18 cellular contexts compared by ENCODE assay signal in genomic region chr6:106390088-106390487, GRCh38. TPM values are rescaled to one million over a fixed set of nuclear protein-coding genes. Genes with fewer than 3 reads are reported as not detected.
DNase-seq lines count a peak whose midpoint lies in the region; ATAC-seq and TF ChIP-seq lines count a peak whose summit lies in the region.
"Had no signal": no experiment of that assay in that cellular context is flagged by ENCODE, and none has a peak within 500 bp of the region (broad histone marks: within the 10 kb centered on the region; RNA-seq: fewer than 3 reads in every experiment).

No MANE protein-coding gene starts in this region.

- peak overlapping the region; percentile 97 for H3K27ac Mint-ChIP-seq in Calu3 (ENCODE audit: unreplicated experiment)
- H3K27ac Mint-ChIP-seq in activated CD8-positive, alpha-beta T cell treated with anti-CD3 and anti-CD28 coated beads, Interleukin-2, amount 10 ng/mL, durations not matched to agents 7 days and 5 days, result no peak overlapping the region
- H3K27ac Mint-ChIP-seq: H9 had no signal

- no TSS peak for BruUV-seq in Calu3 (replicated peaks; lab: Mats Ljungman, UMichigan)

- no peak overlapping the region for H3K4me3 Mint-ChIP-seq in Calu3 (ENCODE audit: low read depth, unreplicated experiment)
- H3K4me3 Mint-ChIP-seq in activated CD8-positive, alpha-beta T cell treated with anti-CD3 and anti-CD28 coated beads, Interleukin-2, amount 10 ng/mL, durations not matched to agents 7 days and 5 days, result no peak overlapping the region
- H3K4me3 Mint-ChIP-seq: H9 had no signal

- H3K4me1 Mint-ChIP-seq in Calu3 (ENCODE audit: low read depth, unreplicated experiment), result peaks cover 28% of the 10 kb centered on the region
- no peaks in the 10 kb centered on the region for H3K4me1 Mint-ChIP-seq in activated CD8-positive, alpha-beta T cell treated with anti-CD3 and anti-CD28 coated beads, Interleukin-2, amount 10 ng/mL, durations not matched to agents 7 days and 5 days (ENCODE audit: low read depth)

- CTCF ChIA-PET in Calu3 (lab: Charles Lee), result interaction anchor here (1.1 to 1.3 kb wide), 3 partner anchors 15 to 51 kb away, joined by 3 to 5 read pairs (median 3); partner anchors contain the start of gene CRYBG1
- CTCF ChIA-PET in activated CD8-positive, alpha-beta T cell treated with anti-CD3 and anti-CD28 coated beads, Interleukin-2, amount 10 ng/mL, durations not matched to agents 7 days and 5 days (lab: Charles Lee), result no interaction called here

- POLR2A ChIA-PET in activated CD8-positive, alpha-beta T cell treated with anti-CD3 and anti-CD28 coated beads, Interleukin-2, amount 10 ng/mL, durations not matched to agents 7 days and 5 days (lab: Charles Lee), result no interaction called here

- peaks cover 3% of the 10 kb centered on the region for H3K9me3 Mint-ChIP-seq in Calu3 (ENCODE audit: low read depth, unreplicated experiment)
- H3K9me3 Mint-ChIP-seq in activated CD8-positive, alpha-beta T cell treated with anti-CD3 and anti-CD28 coated beads, Interleukin-2, amount 10 ng/mL, durations not matched to agents 7 days and 5 days (ENCODE audit: insufficient read depth), result no peaks in the 10 kb centered on the region

- DNase-seq in Calu3, result no peak
- peak; percentile 4 for DNase-seq in RPMI7951 (ENCODE audit: low read depth)
- peak; percentile 21 for DNase-seq in epidermal melanocyte (ENCODE audit: insufficient read length, low spot score)
- DNase-seq in retinal pigment epithelial cell (ENCODE audit: low read depth), result peak; percentile 81
- no peak for DNase-seq in NCI-H748 (lab: John Stamatoyannopoulos, UW; ENCODE audit: unreplicated experiment)
- no peak for DNase-seq in activated CD8-positive, alpha-beta T cell treated with anti-CD3 and anti-CD28 coated beads, Interleukin-2, amount 10 ng/mL, durations not matched to agents 7 days and 5 days
- DNase-seq: AML-193, DMS 273 treated with DMSO at 0.1 percent for 48 hours, DND-41, H9, NCI-H1092 treated with DMSO at 0.1 percent for 48 hours, NCI-H146, NCI-H2081, NCI-H446 treated with DMSO at 0.1 percent for 48 hours, NCI-H748 treated with DMSO at 0.1 percent for 48 hours, SJCRH30 had no signal

- H3K36me3 Mint-ChIP-seq in Calu3 (ENCODE audit: insufficient read depth, unreplicated experiment), result no peaks in the 10 kb centered on the region
- H3K36me3 Mint-ChIP-seq in activated CD8-positive, alpha-beta T cell treated with anti-CD3 and anti-CD28 coated beads, Interleukin-2, amount 10 ng/mL, durations not matched to agents 7 days and 5 days (ENCODE audit: low read depth), result no peaks in the 10 kb centered on the region

- no peak for ATAC-seq in GM18907 (IDR thresholded peaks at IDR 0.05; ENCODE audit: unreplicated experiment)
- no peak for ATAC-seq in activated CD8-positive, alpha-beta T cell treated with anti-CD3 and anti-CD28 coated beads, Interleukin-2, amount 10 ng/mL, durations not matched to agents 7 days and 5 days

- H3K4me3 ChIP-seq in retinal pigment epithelial cell (ENCODE audit: low read length), result no peak overlapping the region
- H3K4me3 ChIP-seq: SJCRH30 had no signal

- no peaks in the 10 kb centered on the region for H3K27me3 Mint-ChIP-seq in Calu3 (ENCODE audit: unreplicated experiment)
- H3K27me3 Mint-ChIP-seq in activated CD8-positive, alpha-beta T cell treated with anti-CD3 and anti-CD28 coated beads, Interleukin-2, amount 10 ng/mL, durations not matched to agents 7 days and 5 days (ENCODE audit: low read depth), result peaks cover 19% of the 10 kb centered on the region

- intact Hi-C loops in Calu3 (cut with micrococcal nuclease; ENCODE audit: unreplicated experiment), result no loop called here

- TF ChIP-seq CTCF in Calu3 (IDR thresholded peaks at IDR 0.05; ENCODE audit: unreplicated experiment), result no peak
- no peak for TF ChIP-seq CTCF in retinal pigment epithelial cell (conservative IDR thresholded peaks at IDR 0.05; ENCODE audit: low read depth, low read length)

RNA-seq across cellular contexts. Expression of gene CRYBG1, which starts 29.6 kb away (rescaled TPM):
- 40.7 and 45.4 TPM in 2 replicates for total RNA-seq in Calu3 (2022)
- 74.4 and 81.6 TPM in 2 replicates for total RNA-seq in RPMI7951 (2014; rRNA removed; shearing (Covaris generic))
- 10 to 100 TPM; 34.9 to 36.8 TPM for total RNA-seq in activated CD8-positive, alpha-beta T cell treated with anti-CD3 and anti-CD28 coated beads, Interleukin-2, amount 10 ng/mL, durations not matched to agents 7 days and 5 days
- total RNA-seq: G401, SJCRH30 had no signal

Comparison
In these comparisons a context has a peak if more than half of its experiments do, and no peak if none do; other contexts are left out.
1. DNase-seq: peak in RPMI7951 (single experiment), epidermal melanocyte (single experiment) and retinal pigment epithelial cell (single experiment); none in Calu3 (single experiment), NCI-H748 (single experiment) and activated CD8-positive, alpha-beta T cell treated with anti-CD3 and anti-CD28 coated beads, Interleukin-2, amount 10 ng/mL, durations not matched to agents 7 days and 5 days (single experiment).